In the genomic region with DNA sequence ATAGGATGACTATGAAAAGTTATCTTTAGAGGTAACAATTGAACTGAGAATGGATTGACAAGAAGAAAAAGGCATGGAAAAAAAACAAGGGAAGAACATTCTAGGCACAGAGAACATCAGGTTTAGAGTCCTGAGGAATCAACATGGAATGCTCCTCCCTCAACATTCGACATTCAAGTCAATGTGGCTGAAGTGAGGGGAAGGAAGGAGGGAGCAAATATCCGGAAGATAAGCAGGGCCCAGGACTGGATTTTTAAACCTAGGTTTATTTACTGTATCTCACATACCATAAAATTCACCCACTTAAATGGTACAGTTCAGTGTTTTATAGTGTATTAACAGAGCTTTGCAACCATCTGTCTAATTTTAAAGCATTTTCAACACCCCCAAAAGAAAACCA, we compare ENCODE assay signal across 21 cellular contexts. TPM values are rescaled to one million over a fixed set of nuclear protein-coding genes. Genes with fewer than 3 reads are reported as not detected.
DNase-seq lines count a peak whose midpoint lies in the region; ATAC-seq and TF ChIP-seq lines count a peak whose summit lies in the region.
"Had no signal": no experiment of that assay in that cellular context is flagged by ENCODE, and none has a peak within 500 bp of the region (broad histone marks: within the 10 kb centered on the region; RNA-seq: fewer than 3 reads in every experiment).

No MANE protein-coding gene starts in this region.

- no peaks in the 10 kb centered on the region for H3K9me2 ChIP-seq in HCT116 (ENCODE audit: insufficient read depth)

- CTCF ChIA-PET in HCT116 (lab: Charles Lee) (no interaction called here), WTC11 (lab: Charles Lee) (no interaction called here)

- POLR2A ChIA-PET in HCT116 (lab: Charles Lee) (no interaction called here), WTC11 (lab: Charles Lee) (no interaction called here)

- no peak overlapping the region for H3K4me2 ChIP-seq in HCT116 (ENCODE audit: low read length)

- H3K9me3 ChIP-seq in HCT116 (ENCODE audit: control insufficient read depth in 1 of 2, insufficient read depth in 1 of 2, low read depth in 1 of 2, low read length in 2 of 2), result no peaks in the 10 kb centered on the region
- H3K9me3 ChIP-seq: Caco-2 had no signal

- H3K27ac ChIP-seq in HCT116 (ENCODE audit: low read depth, low read length), result no peak overlapping the region
- H3K27ac ChIP-seq in urinary bladder (ENCODE audit: low read depth), result peak overlapping the region; percentile 10
- H3K27ac ChIP-seq: GM23248 had no signal

- TF ChIP-seq CTCF in HCT116 (IDR thresholded peaks at IDR 0.05 in 2 of 3, conservative IDR thresholded peaks at IDR 0.05 in 1 of 3; ENCODE audit: borderline replicate concordance in 1 of 3, insufficient read depth in 1 of 3, low read depth in 2 of 3, low read length in 2 of 3), result no peak
- TF ChIP-seq CTCF in WTC11 (IDR thresholded peaks at IDR 0.05), result no peak

- RAD21 ChIA-PET in HCT116 (lab: Charles Lee; ENCODE audit: low non-redundant PET in 1 of 2, low total read pairs in 2 of 2, uncharacterized antibody in 2 of 2, unreplicated experiment in 2 of 2), result no interaction called here

- intact Hi-C loops in HCT116 (cut with micrococcal nuclease), result no loop called here

- no peak overlapping the region for H3K4me3 Mint-ChIP-seq in WTC11
- H3K4me3 Mint-ChIP-seq: CD4-positive, CD25-positive, alpha-beta regulatory T cell; CD8-positive, alpha-beta T cell; H9; HFFc6 had no signal

- no peaks in the 10 kb centered on the region for H3K36me3 Mint-ChIP-seq in WTC11
- H3K36me3 Mint-ChIP-seq: CD4-positive, CD25-positive, alpha-beta regulatory T cell; CD8-positive, alpha-beta T cell had no signal

- H2AFZ ChIP-seq in HCT116 (ENCODE audit: low read depth, low read length, poor library complexity, severe bottlenecking), result peak overlapping the region; percentile 33
- H2AFZ ChIP-seq: GM23248 had no signal

- no peaks in the 10 kb centered on the region for H3K27me3 ChIP-seq in HCT116 (ENCODE audit: insufficient read depth, low read length)

- no peak for TF ChIP-seq POLR2A in HCT116 (IDR thresholded peaks at IDR 0.05; ENCODE audit: borderline replicate concordance, extremely low read depth, insufficient read depth, insufficient read length)

- peaks cover 5% of the 10 kb centered on the region; the same call in 1 of the 2 replicates for H3K4me1 Mint-ChIP-seq in WTC11
- H3K4me1 Mint-ChIP-seq: H9 had no signal

- no peak for TF ChIP-seq RAD21 in HCT116 (IDR thresholded peaks at IDR 0.05; ENCODE audit: low read depth)

- H3K9me3 Mint-ChIP-seq in WTC11, result no peaks in the 10 kb centered on the region
- H3K9me3 Mint-ChIP-seq: CD4-positive, CD25-positive, alpha-beta regulatory T cell; CD8-positive, alpha-beta T cell; H9; HFFc6 had no signal

- no peak for DNase-seq in HCT116 (ENCODE audit: low read depth, low spot score)
- DNase-seq in WTC11 (ENCODE audit: low spot score), result no peak
- DNase-seq in CD1c-positive myeloid dendritic cell (ENCODE audit: extremely low spot score), result no peak
- no peak for DNase-seq in SIG-M5 treated with dmso at 0.1 percent for 504 hours (lab: John Stamatoyannopoulos, UW; ENCODE audit: unreplicated experiment)
- DNase-seq: C1 segment of cervical spinal cord; Caco-2; CD4-positive, CD25-positive, alpha-beta regulatory T cell; CD8-positive, alpha-beta T cell; DMS79; GF-D8; GM23248; H9; HFFc6 had no signal

- no peaks in the 10 kb centered on the region for H3K36me3 ChIP-seq in HCT116 (ENCODE audit: control insufficient read depth in 1 of 2, insufficient read depth in 2 of 2, low read length in 2 of 2)
- H3K36me3 ChIP-seq in urinary bladder (ENCODE audit: insufficient read depth), result no peaks in the 10 kb centered on the region

- H3K4me1 ChIP-seq in HCT116 (ENCODE audit: control insufficient read depth in 1 of 2, insufficient read depth in 2 of 2, low read length in 2 of 2), result no peaks in the 10 kb centered on the region
- no peaks in the 10 kb centered on the region for H3K4me1 ChIP-seq in urinary bladder (ENCODE audit: insufficient read depth)
- H3K4me1 ChIP-seq: Caco-2 had no signal

- no peaks in the 10 kb centered on the region for H3K79me2 ChIP-seq in HCT116 (ENCODE audit: insufficient read depth, low read length)

- ATAC-seq in HCT116, result no peak
- ATAC-seq in WTC11, result no peak
- no peak for ATAC-seq in GM19328 (IDR thresholded peaks at IDR 0.05; ENCODE audit: unreplicated experiment)
- ATAC-seq: CD8-positive, alpha-beta T cell had no signal

- no peaks in the 10 kb centered on the region for H4K20me1 ChIP-seq in HCT116 (ENCODE audit: insufficient read depth)

- 46% methylated on average over 2 of the region's 2 CpGs for WGBS in urinary bladder

- H3K27ac Mint-ChIP-seq in WTC11, result no peak overlapping the region
- H3K27ac Mint-ChIP-seq: CD4-positive, CD25-positive, alpha-beta regulatory T cell; CD8-positive, alpha-beta T cell; H9; HFFc6 had no signal

- no peak overlapping the region for H3K4me3 ChIP-seq in HCT116 (replicated peaks in 1 of 2; ENCODE audit: low read depth in 1 of 2, low read length in 2 of 2)
- H3K4me3 ChIP-seq in urinary bladder (ENCODE audit: low read depth, low read length), result no peak overlapping the region
- H3K4me3 ChIP-seq: GM23248 had no signal

- no TSS peak for BruUV-seq in HCT116 (replicated peaks; lab: Mats Ljungman, UMichigan)

- no peaks in the 10 kb centered on the region for H3K27me3 Mint-ChIP-seq in WTC11 (ENCODE audit: low read depth)

- no peak overlapping the region for H3K9ac ChIP-seq in HCT116 (ENCODE audit: low read length)
- H3K9ac ChIP-seq: GM23248 had no signal

TF ChIP-seq in HCT116, 20 proteins besides CTCF, POLR2A, EP300 and RAD21:
- TF ChIP-seq SIN3A (IDR thresholded peaks at IDR 0.05; ENCODE audit: low read depth) (no peak), EZH2 (IDR thresholded peaks at IDR 0.05) (no peak), EGR1 (IDR thresholded peaks at IDR 0.05; ENCODE audit: low read depth) (no peak), ELF1 (IDR thresholded peaks at IDR 0.05; ENCODE audit: borderline replicate concordance, low read depth) (no peak), ZFX (IDR thresholded peaks at IDR 0.05) (no peak), FOSL1 (IDR thresholded peaks at IDR 0.05; ENCODE audit: low read depth) (no peak)
- TF ChIP-seq, protein P1, sequence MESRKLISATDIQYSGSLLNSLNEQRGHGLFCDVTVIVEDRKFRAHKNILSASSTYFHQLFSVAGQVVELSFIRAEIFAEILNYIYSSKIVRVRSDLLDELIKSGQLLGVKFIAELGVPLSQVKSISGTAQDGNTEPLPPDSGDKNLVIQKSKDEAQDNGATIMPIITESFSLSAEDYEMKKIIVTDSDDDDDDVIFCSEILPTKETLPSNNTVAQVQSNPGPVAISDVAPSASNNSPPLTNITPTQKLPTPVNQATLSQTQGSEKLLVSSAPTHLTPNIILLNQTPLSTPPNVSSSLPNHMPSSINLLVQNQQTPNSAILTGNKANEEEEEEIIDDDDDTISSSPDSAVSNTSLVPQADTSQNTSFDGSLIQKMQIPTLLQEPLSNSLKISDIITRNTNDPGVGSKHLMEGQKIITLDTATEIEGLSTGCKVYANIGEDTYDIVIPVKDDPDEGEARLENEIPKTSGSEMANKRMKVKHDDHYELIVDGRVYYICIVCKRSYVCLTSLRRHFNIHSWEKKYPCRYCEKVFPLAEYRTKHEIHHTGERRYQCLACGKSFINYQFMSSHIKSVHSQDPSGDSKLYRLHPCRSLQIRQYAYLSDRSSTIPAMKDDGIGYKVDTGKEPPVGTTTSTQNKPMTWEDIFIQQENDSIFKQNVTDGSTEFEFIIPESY (IDR thresholded peaks at IDR 0.05; ENCODE audit: extremely low read depth, insufficient replicate concordance, low read length), result no peak
TF ChIP-seq in HCT116: peak in this region for 0.

TF ChIP-seq in WTC11, 78 proteins besides CTCF, POLR2A, EP300 and RAD21:
- TF ChIP-seq FOXJ3 (CRISPR knock-in tag; IDR thresholded peaks at IDR 0.05; ENCODE audit: borderline replicate concordance), result no peak
- TF ChIP-seq, protein P2, sequence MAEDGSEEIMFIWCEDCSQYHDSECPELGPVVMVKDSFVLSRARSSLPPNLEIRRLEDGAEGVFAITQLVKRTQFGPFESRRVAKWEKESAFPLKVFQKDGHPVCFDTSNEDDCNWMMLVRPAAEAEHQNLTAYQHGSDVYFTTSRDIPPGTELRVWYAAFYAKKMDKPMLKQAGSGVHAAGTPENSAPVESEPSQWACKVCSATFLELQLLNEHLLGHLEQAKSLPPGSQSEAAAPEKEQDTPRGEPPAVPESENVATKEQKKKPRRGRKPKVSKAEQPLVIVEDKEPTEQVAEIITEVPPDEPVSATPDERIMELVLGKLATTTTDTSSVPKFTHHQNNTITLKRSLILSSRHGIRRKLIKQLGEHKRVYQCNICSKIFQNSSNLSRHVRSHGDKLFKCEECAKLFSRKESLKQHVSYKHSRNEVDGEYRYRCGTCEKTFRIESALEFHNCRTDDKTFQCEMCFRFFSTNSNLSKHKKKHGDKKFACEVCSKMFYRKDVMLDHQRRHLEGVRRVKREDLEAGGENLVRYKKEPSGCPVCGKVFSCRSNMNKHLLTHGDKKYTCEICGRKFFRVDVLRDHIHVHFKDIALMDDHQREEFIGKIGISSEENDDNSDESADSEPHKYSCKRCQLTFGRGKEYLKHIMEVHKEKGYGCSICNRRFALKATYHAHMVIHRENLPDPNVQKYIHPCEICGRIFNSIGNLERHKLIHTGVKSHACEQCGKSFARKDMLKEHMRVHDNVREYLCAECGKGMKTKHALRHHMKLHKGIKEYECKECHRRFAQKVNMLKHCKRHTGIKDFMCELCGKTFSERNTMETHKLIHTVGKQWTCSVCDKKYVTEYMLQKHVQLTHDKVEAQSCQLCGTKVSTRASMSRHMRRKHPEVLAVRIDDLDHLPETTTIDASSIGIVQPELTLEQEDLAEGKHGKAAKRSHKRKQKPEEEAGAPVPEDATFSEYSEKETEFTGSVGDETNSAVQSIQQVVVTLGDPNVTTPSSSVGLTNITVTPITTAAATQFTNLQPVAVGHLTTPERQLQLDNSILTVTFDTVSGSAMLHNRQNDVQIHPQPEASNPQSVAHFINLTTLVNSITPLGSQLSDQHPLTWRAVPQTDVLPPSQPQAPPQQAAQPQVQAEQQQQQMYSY (CRISPR knock-in tag; IDR thresholded peaks at IDR 0.05), result peak; percentile 59

RNA-seq across cellular contexts. Expression of a gene that starts 9.6 kb away (rescaled TPM):
- not detected for total RNA-seq in HCT116 (2021; ENCODE audit: unreplicated experiment)
- polyA plus RNA-seq in HCT116 (2012), result not detected in 2 replicates
- not detected in 3 replicates for total RNA-seq in WTC11 (2021)
- total RNA-seq in urinary bladder, result not detected
- polyA plus RNA-seq in urinary bladder, result not detected
- total RNA-seq: A172; A673; Caco-2; CD4-positive, CD25-positive, alpha-beta regulatory T cell; CD8-positive, alpha-beta T cell; Daoy; G401; GM23248; H4; H9; HFFc6 had no signal
- polyA plus RNA-seq: BJ; CD4-positive, CD25-positive, alpha-beta regulatory T cell; GM23248 had no signal

RNA-seq across cellular contexts. Expression of a gene that starts 40.2 kb away (rescaled TPM):
- total RNA-seq in HCT116 (2021; ENCODE audit: unreplicated experiment), result not detected
- polyA plus RNA-seq in HCT116 (2012), result not detected in 2 replicates
- not detected in 3 replicates for total RNA-seq in WTC11 (2021)
- 1.2 TPM for total RNA-seq in urinary bladder
- not detected for polyA plus RNA-seq in urinary bladder
- total RNA-seq: A172; A673; Caco-2; CD4-positive, CD25-positive, alpha-beta regulatory T cell; CD8-positive, alpha-beta T cell; Daoy; G401; GM23248; H9; HFFc6 had no signal
- polyA plus RNA-seq: BJ; CD4-positive, CD25-positive, alpha-beta regulatory T cell; GM23248 had no signal
